Comparison of ENCODE assay signal across 1 cellular context in genomic region chr1:203776636-203777035, GRCh38.
A peak's percentile ranks its signal among the peaks of the same experiment; 100 is the strongest.
TF ChIP-seq lines count a peak whose summit lies in the region.

No MANE protein-coding gene starts in this region.

TF ChIP-seq in K562, 482 proteins besides CTCF, POLR2A, EP300 and RAD21:
- TF ChIP-seq ZNF707 (CRISPR knock-in tag; conservative IDR thresholded peaks at IDR 0.05) = no peak
- 0 out of 2 replicates have a peak, but pooled peaks have one; percentile 6 for TF ChIP-seq SMC3 (conservative IDR thresholded peaks at IDR 0.05; ENCODE audit: insufficient read depth, low read depth, low read length)
